In the genomic region with DNA sequence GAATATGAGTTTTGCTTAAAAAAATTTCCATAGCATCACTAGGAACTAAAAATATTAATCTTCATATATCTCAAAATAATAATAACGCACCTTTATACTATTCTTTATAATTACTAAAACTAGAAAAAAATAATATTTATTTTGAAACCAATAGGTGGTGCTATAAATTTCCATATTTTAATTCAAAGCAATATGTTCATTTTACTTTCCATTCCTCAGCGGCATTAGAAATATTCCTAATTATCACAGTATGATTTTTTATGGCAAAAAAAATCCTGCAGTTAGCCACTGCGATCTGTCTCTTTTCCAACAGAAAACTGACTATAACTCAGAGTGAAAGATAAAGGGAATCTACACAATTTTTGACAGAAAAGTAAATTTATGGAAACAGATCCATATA, we compare ENCODE assay signal across 13 cellular contexts.
DNase-seq lines count a peak whose midpoint lies in the region; ATAC-seq, FAIRE-seq and TF ChIP-seq lines count a peak whose summit lies in the region.
"Had no signal": no experiment of that assay in that cellular context is flagged by ENCODE, and none has a peak within 500 bp of the region (broad histone marks: within the 10 kb centered on the region; RNA-seq: fewer than 3 reads in every experiment).

No MANE protein-coding gene starts in this region.

- H3K27me3 ChIP-seq in SK-N-SH (ENCODE audit: insufficient read depth): no peaks in the 10 kb centered on the region
- no peaks in the 10 kb centered on the region for H3K27me3 ChIP-seq in thoracic aorta (replicated peaks; ENCODE audit: insufficient read depth)

- CTCF ChIA-PET in SK-N-SH (lab: Yijun Ruan, JAX): interaction anchor here (0.6 to 1.7 kb wide), 17 partner anchors 8 to 1251 kb away, joined by 3 to 8 read pairs (median 3); no protein-coding TSS in a partner anchor

- POLR2A ChIA-PET in SK-N-SH (lab: Yijun Ruan, JAX): no interaction called here

- DNase-seq in SK-N-SH: no peak
- DNase-seq in frontal cortex (ENCODE audit: low spot score in 2 of 2): no peak
- DNase-seq in thoracic aorta (ENCODE audit: low spot score): no peak
- no peak for DNase-seq in amygdala (lab: John Stamatoyannopoulos, UW)
- no peak for DNase-seq in stimulated activated CD4-positive, alpha-beta T cell treated with anti-CD3 and anti-CD28 coated beads, Interleukin-12 subunit alpha, Interleukin-12 subunit beta, amount 100 ng/mL, for 4 hours
- no peak for DNase-seq in activated T-cell treated with anti-CD3 and anti-CD28 coated beads, Interleukin-2, amount 50 U/mL, for 1 hour
- DNase-seq: activated T-cell treated with anti-CD3 and anti-CD28 coated beads for 4 hours, NCI-H187 treated with DMSO at 0.1 percent for 48 hours, NCI-H526 treated with DMSO at 0.1 percent for 48 hours, nucleus accumbens, transverse colon had no signal

- H3K9me2 ChIP-seq in SK-N-SH: no peaks in the 10 kb centered on the region

- WGBS in SK-N-SH (ENCODE audit: low lambda C conversion rate): 70% methylated on average over 3 of the region's 3 CpGs

- H3K27ac ChIP-seq in SK-N-SH (ENCODE audit: low read depth in 2 of 2, low read length in 1 of 2) (no peak overlapping the region), thoracic aorta (no peak overlapping the region)
- H3K27ac ChIP-seq: transverse colon had no signal

- peak; percentile 46 for TF ChIP-seq CTCF in SK-N-SH (IDR thresholded peaks at IDR 0.05)
- peak; percentile 9 for TF ChIP-seq CTCF in thoracic aorta (IDR thresholded peaks at IDR 0.05)

- H4K20me1 ChIP-seq in SK-N-SH (ENCODE audit: insufficient read depth): no peaks in the 10 kb centered on the region

- peak; percentile 38 for TF ChIP-seq RAD21 in SK-N-SH (IDR thresholded peaks at IDR 0.05; ENCODE audit: low read length)

- H3K4me1 ChIP-seq in SK-N-SH (ENCODE audit: control insufficient read depth in 1 of 2, insufficient read depth in 2 of 2, low read depth in 1 of 2, low read length in 1 of 2) (no peaks in the 10 kb centered on the region; a peak in 2 of 4 replicates), thoracic aorta (ENCODE audit: control insufficient read depth in 1 of 2, low read depth in 2 of 2) (peaks cover 4 to 52% of the 10 kb centered on the region in 2 donors)
- H3K4me1 ChIP-seq: transverse colon had no signal

- H3K9me3 ChIP-seq in SK-N-SH (no peaks in the 10 kb centered on the region), thoracic aorta (no peaks in the 10 kb centered on the region)
- H3K9me3 ChIP-seq: transverse colon had no signal

- no peaks in the 10 kb centered on the region for H3K79me2 ChIP-seq in SK-N-SH (ENCODE audit: insufficient read depth)

- no peaks in the 10 kb centered on the region for H3K36me3 ChIP-seq in SK-N-SH (replicated peaks in 1 of 2; ENCODE audit: control insufficient read depth in 1 of 2, insufficient read depth in 2 of 2, low read length in 1 of 2)
- no peaks in the 10 kb centered on the region for H3K36me3 ChIP-seq in thoracic aorta
- H3K36me3 ChIP-seq: transverse colon had no signal

- ATAC-seq in SK-N-SH treated with all-trans-retinoic acid at 6 μM for 48 hours (no peak), thoracic aorta (ENCODE audit: insufficient number of reproducible peaks, low FRiP score, low read depth) (no peak)

- H3K4me3 ChIP-seq in SK-N-SH (ENCODE audit: low read depth in 2 of 2, low read length in 1 of 2) (no peak overlapping the region), thoracic aorta (peak overlapping the region; percentile 43)
- H3K4me3 ChIP-seq: transverse colon had no signal

- no peak overlapping the region for H3K4me2 ChIP-seq in SK-N-SH

- H3K9ac ChIP-seq in SK-N-SH: no peak overlapping the region

- H3F3A ChIP-seq in SK-N-SH (replicated peaks; ENCODE audit: insufficient read depth): no peaks in the 10 kb centered on the region

- FAIRE-seq in TTC549 (lab: Jason Lieb, UNC) (peak; percentile 62), frontal cortex (lab: Jason Lieb, UNC) (peak; percentile 96)

- TF ChIP-seq EP300 in SK-N-SH (IDR thresholded peaks at IDR 0.05; ENCODE audit: borderline replicate concordance in 1 of 2, low read depth in 1 of 2, low read length in 1 of 2): no peak

- no peak overlapping the region for H2AFZ ChIP-seq in SK-N-SH (ENCODE audit: low read depth)

TF ChIP-seq in SK-N-SH, 30 proteins besides CTCF, POLR2A, EP300 and RAD21:
- TF ChIP-seq NFIC (IDR thresholded peaks at IDR 0.05; ENCODE audit: borderline replicate concordance): no peak
- no peak for TF ChIP-seq SIN3A (IDR thresholded peaks at IDR 0.05; ENCODE audit: borderline replicate concordance, low read depth, low read length)
- TF ChIP-seq, protein P1, sequence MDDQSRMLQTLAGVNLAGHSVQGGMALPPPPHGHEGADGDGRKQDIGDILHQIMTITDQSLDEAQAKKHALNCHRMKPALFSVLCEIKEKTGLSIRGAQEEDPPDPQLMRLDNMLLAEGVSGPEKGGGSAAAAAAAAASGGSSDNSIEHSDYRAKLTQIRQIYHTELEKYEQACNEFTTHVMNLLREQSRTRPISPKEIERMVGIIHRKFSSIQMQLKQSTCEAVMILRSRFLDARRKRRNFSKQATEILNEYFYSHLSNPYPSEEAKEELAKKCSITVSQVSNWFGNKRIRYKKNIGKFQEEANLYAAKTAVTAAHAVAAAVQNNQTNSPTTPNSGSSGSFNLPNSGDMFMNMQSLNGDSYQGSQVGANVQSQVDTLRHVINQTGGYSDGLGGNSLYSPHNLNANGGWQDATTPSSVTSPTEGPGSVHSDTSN (IDR thresholded peaks at IDR 0.05): no peak
- TF ChIP-seq MXI1 (IDR thresholded peaks at IDR 0.05; ENCODE audit: low read depth, low read length): no peak
- no peak for TF ChIP-seq FOXJ3 (CRISPR knock-in tag; IDR thresholded peaks at IDR 0.05)

TF ChIP-seq in SK-N-SH treated with all-trans-retinoic acid at 6 μM for 48 hours, 23 proteins besides CTCF, POLR2A, EP300 and RAD21:
- TF ChIP-seq ZC3H10 (CRISPR knock-in tag; IDR thresholded peaks at IDR 0.05): no peak
- no peak for TF ChIP-seq ESRRG (CRISPR knock-in tag; IDR thresholded peaks at IDR 0.05)
- no peak for TF ChIP-seq BACH2 (CRISPR knock-in tag; IDR thresholded peaks at IDR 0.05; ENCODE audit: borderline replicate concordance)
- TF ChIP-seq ZNF70 (CRISPR knock-in tag; IDR thresholded peaks at IDR 0.05): no peak
- TF ChIP-seq ZFP3 (CRISPR knock-in tag; IDR thresholded peaks at IDR 0.05): no peak
- no peak for TF ChIP-seq SNAI2 (CRISPR knock-in tag; IDR thresholded peaks at IDR 0.05)
- TF ChIP-seq ZNF565 (CRISPR knock-in tag; conservative IDR thresholded peaks at IDR 0.05; ENCODE audit: low read depth): no peak
- TF ChIP-seq TCF4 (CRISPR knock-in tag; IDR thresholded peaks at IDR 0.05; ENCODE audit: borderline replicate concordance): no peak
- TF ChIP-seq RARB (CRISPR knock-in tag; IDR thresholded peaks at IDR 0.05): no peak
- no peak for TF ChIP-seq GLIS3 (CRISPR knock-in tag; IDR thresholded peaks at IDR 0.05)
- TF ChIP-seq CREB5 (CRISPR knock-in tag; IDR thresholded peaks at IDR 0.05; ENCODE audit: low read depth): no peak
- TF ChIP-seq ZFP30 (CRISPR knock-in tag; IDR thresholded peaks at IDR 0.05): no peak
